ENCODE assay signal across 23 cellular contexts in the genomic region with DNA sequence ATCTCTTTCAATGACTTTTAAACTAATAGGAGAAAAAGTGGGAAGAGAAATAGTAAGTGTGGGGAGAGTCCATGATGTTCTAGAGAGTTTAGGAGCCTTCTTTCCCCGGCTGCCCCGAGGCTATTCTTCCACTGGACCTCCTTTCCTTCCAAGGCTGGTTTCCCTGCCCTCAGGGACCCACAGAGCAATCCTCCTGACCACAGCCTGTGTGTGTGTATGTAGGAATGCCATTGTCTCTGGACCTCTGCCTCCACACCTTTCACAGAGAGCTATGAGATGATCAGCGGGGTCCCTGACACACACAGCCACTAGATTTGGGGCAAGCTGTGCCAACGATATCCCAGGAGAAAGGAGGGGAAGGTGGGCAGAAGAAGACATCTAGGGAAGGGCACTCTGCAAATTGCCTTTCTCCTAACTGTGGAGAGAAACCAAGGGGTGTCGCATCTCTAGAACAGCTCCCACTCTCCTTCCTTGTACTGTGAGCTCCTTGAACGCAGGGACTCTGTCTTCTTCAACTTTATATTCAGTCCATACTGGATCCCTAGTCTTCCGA.
"Had no signal": no experiment of that assay in that cellular context is flagged by ENCODE, and none has a peak within 500 bp of the region (broad histone marks: within the 10 kb centered on the region; RNA-seq: fewer than 3 reads in every experiment).

No MANE protein-coding gene starts in this region.

- H3K27ac ChIP-seq: breast epithelium, SK-N-MC, VCaP had no signal

- H3K27me3 ChIP-seq: breast epithelium had no signal

- DNase-seq: activated CD4-positive, alpha-beta T cell treated with anti-CD3 and anti-CD28 coated beads for 4 hours; activated CD8-positive, alpha-beta memory T cell treated with anti-CD3 and anti-CD28 coated beads, Interleukin-2, amount 50 U/mL, for 4 hours; activated CD8-positive, alpha-beta T cell treated with anti-CD3 and anti-CD28 coated beads for 36 hours; activated gamma-delta T cell treated with Interleukin-2 at 50 U/mL for 16 hours; activated naive CD4-positive, alpha-beta T cell treated with anti-CD3 and anti-CD28 coated beads, Interleukin-2, amount 10 ng/mL, durations not matched to agents 7 days and 5 days; activated naive CD8-positive, alpha-beta T cell treated with anti-CD3 and anti-CD28 coated beads for 36 hours; activated T-cell treated with anti-CD3 and anti-CD28 coated beads, Interleukin-2, amount 50 U/mL, for 72 hours; aorta; caudate nucleus; NCI-H1092; NCI-H1417; NCI-H1930; NCI-H2171; NCI-H2227 treated with DMSO at 0.1 percent for 48 hours; NCI-H526; NCI-H774; RPMI8226; T-cell; T-helper 2 cell; T1000 had no signal

- H3K4me1 ChIP-seq: breast epithelium had no signal

- H3K36me3 ChIP-seq: breast epithelium had no signal

- H3K9me3 ChIP-seq: breast epithelium had no signal

- H3K4me3 ChIP-seq: breast epithelium, SK-N-MC had no signal
